ENCODE assay signal across 22 cellular contexts in genomic region chr4:155608231-155608885, GRCh38. TPM values are rescaled to one million over a fixed set of nuclear protein-coding genes. Genes with fewer than 3 reads are reported as not detected.
DNase-seq lines count a peak whose midpoint lies in the region; ATAC-seq and TF ChIP-seq lines count a peak whose summit lies in the region.
"Had no signal": no experiment of that assay in that cellular context is flagged by ENCODE, and none has a peak within 500 bp of the region (broad histone marks: within the 10 kb centered on the region; RNA-seq: fewer than 3 reads in every experiment).

No MANE protein-coding gene starts in this region.

- H3K4me3 ChIP-seq in BLaER1 (no peak overlapping the region), Karpas-422 (ENCODE audit: low read length) (no peak overlapping the region)
- H3K4me3 ChIP-seq: adrenal gland had no signal

- no peaks in the 10 kb centered on the region for H3K79me2 ChIP-seq in Karpas-422 (ENCODE audit: low read length)

- no peaks in the 10 kb centered on the region for H3K9me3 Mint-ChIP-seq in chondrocyte (ENCODE audit: low read depth)
- H3K9me3 Mint-ChIP-seq in osteocyte (ENCODE audit: unreplicated experiment) = no peaks in the 10 kb centered on the region
- H3K9me3 Mint-ChIP-seq: activated CD4-positive, alpha-beta T cell treated with anti-CD3 and anti-CD28 coated beads, Interleukin-2, amount 10 ng/mL, durations not matched to agents 7 days and 5 days; T-cell had no signal

- TF ChIP-seq CTCF in chondrocyte (IDR thresholded peaks at IDR 0.05) (no peak), osteocyte (IDR thresholded peaks at IDR 0.05) (no peak)

- peaks cover 15% of the 10 kb centered on the region for H3K4me1 ChIP-seq in BLaER1
- peaks cover 66% of the 10 kb centered on the region for H3K4me1 ChIP-seq in Karpas-422 (ENCODE audit: low read length)
- H3K4me1 ChIP-seq: adrenal gland had no signal

- H3K9ac ChIP-seq in BLaER1 (no peak overlapping the region), Karpas-422 (ENCODE audit: low read length) (no peak overlapping the region)
- H3K9ac ChIP-seq: KMS-11 had no signal

- peak overlapping the region; percentile 3 for H3K27ac Mint-ChIP-seq in chondrocyte (ENCODE audit: unreplicated experiment)
- no peak overlapping the region for H3K27ac Mint-ChIP-seq in osteocyte (ENCODE audit: unreplicated experiment)
- H3K27ac Mint-ChIP-seq: activated CD4-positive, alpha-beta T cell treated with anti-CD3 and anti-CD28 coated beads, Interleukin-2, amount 10 ng/mL, durations not matched to agents 7 days and 5 days; CD14-positive monocyte; T-cell had no signal

- intact Hi-C loops in left ventricle myocardium superior (cut with micrococcal nuclease) = no loop called here

- H3K27me3 Mint-ChIP-seq in chondrocyte (ENCODE audit: low read depth) (no peaks in the 10 kb centered on the region), osteocyte (ENCODE audit: unreplicated experiment) (peaks cover 4% of the 10 kb centered on the region)

- H3K27me3 ChIP-seq in BLaER1 = no peaks in the 10 kb centered on the region
- H3K27me3 ChIP-seq in Karpas-422 (ENCODE audit: low read length) = no peaks in the 10 kb centered on the region
- H3K27me3 ChIP-seq: adrenal gland had no signal

- no peaks in the 10 kb centered on the region for H4K20me1 ChIP-seq in BLaER1
- H4K20me1 ChIP-seq in Karpas-422 (ENCODE audit: insufficient read depth, low read depth, low read length) = no peaks in the 10 kb centered on the region

- H3K9me3 ChIP-seq in BLaER1 = no peaks in the 10 kb centered on the region
- H3K9me3 ChIP-seq in Karpas-422 (ENCODE audit: low read length) = no peaks in the 10 kb centered on the region
- H3K9me3 ChIP-seq: adrenal gland had no signal

- peak; percentile 79 for ATAC-seq in left ventricle myocardium superior
- ATAC-seq: left lobe of liver, T-cell had no signal

- H3K9me2 ChIP-seq in Karpas-422 (replicated peaks; ENCODE audit: insufficient read depth, low read length) = no peaks in the 10 kb centered on the region

- DNase-seq in Karpas-422 (peak; percentile 67), chondrocyte (ENCODE audit: low spot score) (no peak), left ventricle myocardium superior (no peak), substantia nigra (lab: John Stamatoyannopoulos, UW) (no peak), osteocyte (ENCODE audit: extremely low spot score, unreplicated experiment) (no peak), NCI-H1092 (lab: John Stamatoyannopoulos, UW) (no peak)
- no peak for DNase-seq in stimulated activated CD4-positive, alpha-beta T cell treated with anti-CD3 and anti-CD28 coated beads, Interleukin-4, amount 100 ng/mL, for 4 hours
- DNase-seq: activated CD4-positive, alpha-beta T cell treated with anti-CD3 and anti-CD28 coated beads, Interleukin-2, amount 10 ng/mL, durations not matched to agents 7 days and 5 days; activated CD8-positive, alpha-beta memory T cell treated with anti-CD3 and anti-CD28 coated beads, Interleukin-2, amount 50 U/mL, for 4 hours; activated effector memory CD4-positive, alpha-beta T cell treated with anti-CD3 and anti-CD28 coated beads, Interleukin-2, amount 50 U/mL, for 16 hours; NCI-H1105 treated with DMSO at 0.1 percent for 48 hours; NCI-H2107; NCI-H510A treated with DMSO at 0.1 percent for 48 hours; retina; SHP77 treated with DMSO at 0.1 percent for 48 hours; stimulated activated CD4-positive, alpha-beta T cell treated with anti-CD3 and anti-CD28 coated beads, Interleukin-15, amount 100 ng/mL, for 24 hours; T-cell had no signal

- H3K36me3 ChIP-seq in BLaER1 = no peaks in the 10 kb centered on the region
- no peaks in the 10 kb centered on the region; the same call in 1 of the 2 replicates for H3K36me3 ChIP-seq in Karpas-422 (ENCODE audit: insufficient read depth, low read length)
- H3K36me3 ChIP-seq: adrenal gland had no signal

- H3K4me3 Mint-ChIP-seq in chondrocyte (ENCODE audit: unreplicated experiment) = no peak overlapping the region
- no peak overlapping the region for H3K4me3 Mint-ChIP-seq in osteocyte (ENCODE audit: unreplicated experiment)
- H3K4me3 Mint-ChIP-seq: activated CD4-positive, alpha-beta T cell treated with anti-CD3 and anti-CD28 coated beads, Interleukin-2, amount 10 ng/mL, durations not matched to agents 7 days and 5 days; CD14-positive monocyte; T-cell had no signal

- H3K36me3 Mint-ChIP-seq in chondrocyte (ENCODE audit: low read depth) (no peaks in the 10 kb centered on the region), osteocyte (ENCODE audit: unreplicated experiment) (no peaks in the 10 kb centered on the region)
- H3K36me3 Mint-ChIP-seq: CD14-positive monocyte, T-cell had no signal

- peak overlapping the region; percentile 42 for H3K4me2 ChIP-seq in BLaER1
- H3K4me2 ChIP-seq in Karpas-422 (ENCODE audit: low read depth, low read length, poor library complexity, severe bottlenecking) = no peak overlapping the region
- H3K4me2 ChIP-seq: KMS-11 had no signal

- peaks cover 48% of the 10 kb centered on the region for H3K4me1 Mint-ChIP-seq in chondrocyte (ENCODE audit: low read depth)
- peaks cover 32% of the 10 kb centered on the region for H3K4me1 Mint-ChIP-seq in osteocyte (ENCODE audit: unreplicated experiment)
- H3K4me1 Mint-ChIP-seq: activated CD4-positive, alpha-beta T cell treated with anti-CD3 and anti-CD28 coated beads, Interleukin-2, amount 10 ng/mL, durations not matched to agents 7 days and 5 days; CD14-positive monocyte; T-cell had no signal

- H2AFZ ChIP-seq in Karpas-422 (ENCODE audit: low read length) = peak overlapping the region; percentile 92

- H3K27ac ChIP-seq in BLaER1 (no peak overlapping the region), Karpas-422 (ENCODE audit: low read length) (0 out of 2 replicates have a peak overlapping the region, but pooled peaks have one; percentile 5), substantia nigra (ENCODE audit: low read depth, low read length, poor library complexity, severe bottlenecking) (no peak overlapping the region)
- H3K27ac ChIP-seq: adrenal gland, KMS-11 had no signal

RNA-seq across cellular contexts. Expression of gene GUCY1A1, which starts 58.3 kb away (rescaled TPM):
- 3.0 and 6.1 TPM in 2 replicates for total RNA-seq in Karpas-422 (2014; rRNA removed; shearing (Covaris generic); ENCODE audit: low replicate concordance)
- 29.4 to 33.9 TPM (median 30.9 TPM) in 3 replicates for total RNA-seq in chondrocyte
- 106 TPM for total RNA-seq in left ventricle myocardium superior
- 10.8 and 11.5 TPM in 2 replicates for total RNA-seq in osteocyte
- total RNA-seq: activated CD4-positive, alpha-beta T cell treated with anti-CD3 and anti-CD28 coated beads, Interleukin-2, amount 10 ng/mL, durations not matched to agents 7 days and 5 days had no signal
